ENCODE assay signal across 9 cellular contexts in genomic region chr3:123561188-123561587, GRCh38.
"Had no signal": no experiment of that assay in that cellular context is flagged by ENCODE, and none has a peak within 500 bp of the region (broad histone marks: within the 10 kb centered on the region; RNA-seq: fewer than 3 reads in every experiment).

No MANE protein-coding gene starts in this region.

- H3K4me1 ChIP-seq: HAP-1 had no signal

- H3K4me3 Mint-ChIP-seq: HFFc6, IgD-negative memory B cell had no signal

- H3K27me3 Mint-ChIP-seq: IgD-negative memory B cell had no signal

- H3K9ac ChIP-seq: GM23248 had no signal

- ATAC-seq: HCT116, HepG2 had no signal

- H3K9me3 Mint-ChIP-seq: HFFc6, IgD-negative memory B cell had no signal

- H3K4me3 ChIP-seq: GM23248, HAP-1 had no signal

- H3K27ac ChIP-seq: GM23248, HL-60 had no signal

- DNase-seq: GM23248, GOT3, H7, HFFc6 had no signal

- H3K27ac Mint-ChIP-seq: HFFc6 had no signal

- H3K9me3 ChIP-seq: HAP-1 had no signal

- H2AFZ ChIP-seq: GM23248 had no signal
